ENCODE assay signal across 1 cellular context in the genomic region with DNA sequence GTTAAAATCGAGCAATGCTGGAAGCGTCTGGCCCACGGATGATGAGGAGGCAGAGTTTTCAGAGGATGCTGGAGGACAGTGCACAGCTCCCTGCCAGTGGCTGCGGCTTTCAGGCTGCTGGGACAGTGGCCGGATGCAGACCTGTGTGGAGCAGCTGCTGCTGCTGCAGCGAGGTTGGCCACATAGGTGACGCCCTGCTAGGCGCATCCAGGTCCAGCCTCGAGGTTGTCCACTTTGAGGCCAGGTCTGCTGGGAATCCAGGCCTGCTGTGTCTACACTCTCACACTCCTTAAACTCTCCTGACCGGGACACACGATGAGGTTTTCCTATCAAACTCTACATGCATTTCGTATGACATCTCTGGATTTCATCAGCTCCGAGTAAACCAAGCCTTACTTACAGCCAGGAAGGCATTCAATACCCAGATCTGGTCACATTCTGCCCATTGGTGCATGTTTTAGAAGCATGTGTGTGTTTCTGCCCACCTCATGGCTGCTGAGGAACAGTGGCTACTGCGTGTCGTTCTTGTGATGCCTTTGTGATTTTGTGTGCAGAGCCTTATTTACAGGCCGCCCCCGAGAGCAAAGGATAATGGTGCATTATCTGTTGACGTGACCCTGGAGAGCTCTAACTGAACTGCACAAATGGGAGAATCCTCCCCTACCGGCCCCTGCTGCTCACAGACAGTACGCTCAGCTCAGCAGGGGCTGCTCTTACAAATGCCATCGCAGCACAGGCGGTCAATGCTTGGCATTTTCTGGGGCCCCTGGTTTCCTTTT.
TF ChIP-seq lines count a peak whose summit lies in the region.

No MANE protein-coding gene starts in this region.

TF ChIP-seq in HepG2, 621 proteins besides CTCF, POLR2A, EP300 and RAD21 (continued from another document and continues in another):
- TF ChIP-seq, protein P1, sequence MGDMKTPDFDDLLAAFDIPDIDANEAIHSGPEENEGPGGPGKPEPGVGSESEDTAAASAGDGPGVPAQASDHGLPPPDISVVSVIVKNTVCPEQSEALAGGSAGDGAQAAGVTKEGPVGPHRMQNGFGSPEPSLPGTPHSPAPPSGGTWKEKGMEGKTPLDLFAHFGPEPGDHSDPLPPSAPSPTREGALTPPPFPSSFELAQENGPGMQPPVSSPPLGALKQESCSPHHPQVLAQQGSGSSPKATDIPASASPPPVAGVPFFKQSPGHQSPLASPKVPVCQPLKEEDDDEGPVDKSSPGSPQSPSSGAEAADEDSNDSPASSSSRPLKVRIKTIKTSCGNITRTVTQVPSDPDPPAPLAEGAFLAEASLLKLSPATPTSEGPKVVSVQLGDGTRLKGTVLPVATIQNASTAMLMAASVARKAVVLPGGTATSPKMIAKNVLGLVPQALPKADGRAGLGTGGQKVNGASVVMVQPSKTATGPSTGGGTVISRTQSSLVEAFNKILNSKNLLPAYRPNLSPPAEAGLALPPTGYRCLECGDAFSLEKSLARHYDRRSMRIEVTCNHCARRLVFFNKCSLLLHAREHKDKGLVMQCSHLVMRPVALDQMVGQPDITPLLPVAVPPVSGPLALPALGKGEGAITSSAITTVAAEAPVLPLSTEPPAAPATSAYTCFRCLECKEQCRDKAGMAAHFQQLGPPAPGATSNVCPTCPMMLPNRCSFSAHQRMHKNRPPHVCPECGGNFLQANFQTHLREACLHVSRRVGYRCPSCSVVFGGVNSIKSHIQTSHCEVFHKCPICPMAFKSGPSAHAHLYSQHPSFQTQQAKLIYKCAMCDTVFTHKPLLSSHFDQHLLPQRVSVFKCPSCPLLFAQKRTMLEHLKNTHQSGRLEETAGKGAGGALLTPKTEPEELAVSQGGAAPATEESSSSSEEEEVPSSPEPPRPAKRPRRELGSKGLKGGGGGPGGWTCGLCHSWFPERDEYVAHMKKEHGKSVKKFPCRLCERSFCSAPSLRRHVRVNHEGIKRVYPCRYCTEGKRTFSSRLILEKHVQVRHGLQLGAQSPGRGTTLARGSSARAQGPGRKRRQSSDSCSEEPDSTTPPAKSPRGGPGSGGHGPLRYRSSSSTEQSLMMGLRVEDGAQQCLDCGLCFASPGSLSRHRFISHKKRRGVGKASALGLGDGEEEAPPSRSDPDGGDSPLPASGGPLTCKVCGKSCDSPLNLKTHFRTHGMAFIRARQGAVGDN (CRISPR knock-in tag; IDR thresholded peaks at IDR 0.05), result peak; percentile 77
- TF ChIP-seq, protein P2, sequence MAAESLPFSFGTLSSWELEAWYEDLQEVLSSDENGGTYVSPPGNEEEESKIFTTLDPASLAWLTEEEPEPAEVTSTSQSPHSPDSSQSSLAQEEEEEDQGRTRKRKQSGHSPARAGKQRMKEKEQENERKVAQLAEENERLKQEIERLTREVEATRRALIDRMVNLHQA (CRISPR knock-in tag; IDR thresholded peaks at IDR 0.05), result no peak
- TF ChIP-seq KDM3A (CRISPR knock-in tag; IDR thresholded peaks at IDR 0.05; ENCODE audit: low read depth) (no peak), CREB1 (IDR thresholded peaks at IDR 0.05) (no peak), CREB1 (CRISPR knock-in tag; IDR thresholded peaks at IDR 0.05) (no peak), FOXK1 (CRISPR knock-in tag; IDR thresholded peaks at IDR 0.05; ENCODE audit: borderline replicate concordance, low read depth) (no peak), NKX3-1 (CRISPR knock-in tag; IDR thresholded peaks at IDR 0.05) (no peak), IRX3 (CRISPR knock-in tag; IDR thresholded peaks at IDR 0.05; ENCODE audit: borderline replicate concordance, low read depth) (no peak), ZBTB3 (CRISPR knock-in tag; IDR thresholded peaks at IDR 0.05; ENCODE audit: borderline replicate concordance, low read depth) (no peak), LCORL (IDR thresholded peaks at IDR 0.05) (no peak), LCORL (CRISPR knock-in tag; IDR thresholded peaks at IDR 0.05) (peak; percentile 85), NFE2L2 (IDR thresholded peaks at IDR 0.05; ENCODE audit: low read length) (no peak), RFX1 (IDR thresholded peaks at IDR 0.05) (no peak), SIN3A (IDR thresholded peaks at IDR 0.05; ENCODE audit: borderline replicate concordance, low read depth, low read length) (no peak), NRL (CRISPR knock-in tag; IDR thresholded peaks at IDR 0.05; ENCODE audit: borderline replicate concordance) (0 out of 2 replicates have a peak, but pooled peaks have one; percentile 38), ARNT (IDR thresholded peaks at IDR 0.05) (no peak), ZIK1 (CRISPR knock-in tag; IDR thresholded peaks at IDR 0.05; ENCODE audit: borderline replicate concordance, low read depth) (no peak), SALL1 (CRISPR knock-in tag; IDR thresholded peaks at IDR 0.05) (peak; percentile 55; the same call in 1 of the 2 replicates), TARDBP (CRISPR knock-in tag; IDR thresholded peaks at IDR 0.05) (no peak; the same call in 1 of the 2 replicates), KMT2B (CRISPR knock-in tag; IDR thresholded peaks at IDR 0.05) (no peak), ZFP36 (IDR thresholded peaks at IDR 0.05; ENCODE audit: borderline replicate concordance, low read depth, low read length, partially characterized antibody) (no peak), TEAD3 (CRISPR knock-in tag; optimal IDR thresholded peaks at IDR 0.05; ENCODE audit: borderline replicate concordance) (no peak), ZNF251 (CRISPR knock-in tag; IDR thresholded peaks at IDR 0.05) (no peak), MXD4 (CRISPR knock-in tag; IDR thresholded peaks at IDR 0.05) (no peak), MLLT10 (CRISPR knock-in tag; IDR thresholded peaks at IDR 0.05) (no peak), ZNF484 (CRISPR knock-in tag; IDR thresholded peaks at IDR 0.05; ENCODE audit: borderline replicate concordance, low read depth) (no peak), TCF7 (IDR thresholded peaks at IDR 0.05; ENCODE audit: low read depth) (no peak)
- TF ChIP-seq, protein P3, sequence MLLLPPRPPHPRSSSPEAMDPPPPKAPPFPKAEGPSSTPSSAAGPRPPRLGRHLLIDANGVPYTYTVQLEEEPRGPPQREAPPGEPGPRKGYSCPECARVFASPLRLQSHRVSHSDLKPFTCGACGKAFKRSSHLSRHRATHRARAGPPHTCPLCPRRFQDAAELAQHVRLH (CRISPR knock-in tag; IDR thresholded peaks at IDR 0.05; ENCODE audit: borderline replicate concordance, low read depth), result no peak
- TF ChIP-seq, protein P4, sequence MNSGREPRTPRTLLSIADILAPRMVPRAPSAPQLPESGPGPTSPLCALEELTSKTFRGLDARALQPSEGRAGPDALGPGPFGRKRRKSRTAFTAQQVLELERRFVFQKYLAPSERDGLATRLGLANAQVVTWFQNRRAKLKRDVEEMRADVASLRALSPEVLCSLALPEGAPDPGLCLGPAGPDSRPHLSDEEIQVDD (CRISPR knock-in tag; IDR thresholded peaks at IDR 0.05; ENCODE audit: borderline replicate concordance), result no peak
- TF ChIP-seq, protein P5, sequence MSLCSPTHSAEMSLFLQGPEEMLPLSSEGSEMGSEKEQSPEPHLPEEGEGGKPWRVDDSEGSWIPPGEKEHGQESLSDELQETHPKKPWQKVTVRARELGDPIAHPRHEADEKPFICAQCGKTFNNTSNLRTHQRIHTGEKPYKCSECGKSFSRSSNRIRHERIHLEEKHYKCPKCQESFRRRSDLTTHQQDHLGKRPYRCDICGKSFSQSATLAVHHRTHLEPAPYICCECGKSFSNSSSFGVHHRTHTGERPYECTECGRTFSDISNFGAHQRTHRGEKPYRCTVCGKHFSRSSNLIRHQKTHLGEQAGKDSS (CRISPR knock-in tag; IDR thresholded peaks at IDR 0.05; ENCODE audit: borderline replicate concordance, low read depth), result 0 out of 2 replicates have a peak, but pooled peaks have one; percentile 50
- TF ChIP-seq, protein P6, sequence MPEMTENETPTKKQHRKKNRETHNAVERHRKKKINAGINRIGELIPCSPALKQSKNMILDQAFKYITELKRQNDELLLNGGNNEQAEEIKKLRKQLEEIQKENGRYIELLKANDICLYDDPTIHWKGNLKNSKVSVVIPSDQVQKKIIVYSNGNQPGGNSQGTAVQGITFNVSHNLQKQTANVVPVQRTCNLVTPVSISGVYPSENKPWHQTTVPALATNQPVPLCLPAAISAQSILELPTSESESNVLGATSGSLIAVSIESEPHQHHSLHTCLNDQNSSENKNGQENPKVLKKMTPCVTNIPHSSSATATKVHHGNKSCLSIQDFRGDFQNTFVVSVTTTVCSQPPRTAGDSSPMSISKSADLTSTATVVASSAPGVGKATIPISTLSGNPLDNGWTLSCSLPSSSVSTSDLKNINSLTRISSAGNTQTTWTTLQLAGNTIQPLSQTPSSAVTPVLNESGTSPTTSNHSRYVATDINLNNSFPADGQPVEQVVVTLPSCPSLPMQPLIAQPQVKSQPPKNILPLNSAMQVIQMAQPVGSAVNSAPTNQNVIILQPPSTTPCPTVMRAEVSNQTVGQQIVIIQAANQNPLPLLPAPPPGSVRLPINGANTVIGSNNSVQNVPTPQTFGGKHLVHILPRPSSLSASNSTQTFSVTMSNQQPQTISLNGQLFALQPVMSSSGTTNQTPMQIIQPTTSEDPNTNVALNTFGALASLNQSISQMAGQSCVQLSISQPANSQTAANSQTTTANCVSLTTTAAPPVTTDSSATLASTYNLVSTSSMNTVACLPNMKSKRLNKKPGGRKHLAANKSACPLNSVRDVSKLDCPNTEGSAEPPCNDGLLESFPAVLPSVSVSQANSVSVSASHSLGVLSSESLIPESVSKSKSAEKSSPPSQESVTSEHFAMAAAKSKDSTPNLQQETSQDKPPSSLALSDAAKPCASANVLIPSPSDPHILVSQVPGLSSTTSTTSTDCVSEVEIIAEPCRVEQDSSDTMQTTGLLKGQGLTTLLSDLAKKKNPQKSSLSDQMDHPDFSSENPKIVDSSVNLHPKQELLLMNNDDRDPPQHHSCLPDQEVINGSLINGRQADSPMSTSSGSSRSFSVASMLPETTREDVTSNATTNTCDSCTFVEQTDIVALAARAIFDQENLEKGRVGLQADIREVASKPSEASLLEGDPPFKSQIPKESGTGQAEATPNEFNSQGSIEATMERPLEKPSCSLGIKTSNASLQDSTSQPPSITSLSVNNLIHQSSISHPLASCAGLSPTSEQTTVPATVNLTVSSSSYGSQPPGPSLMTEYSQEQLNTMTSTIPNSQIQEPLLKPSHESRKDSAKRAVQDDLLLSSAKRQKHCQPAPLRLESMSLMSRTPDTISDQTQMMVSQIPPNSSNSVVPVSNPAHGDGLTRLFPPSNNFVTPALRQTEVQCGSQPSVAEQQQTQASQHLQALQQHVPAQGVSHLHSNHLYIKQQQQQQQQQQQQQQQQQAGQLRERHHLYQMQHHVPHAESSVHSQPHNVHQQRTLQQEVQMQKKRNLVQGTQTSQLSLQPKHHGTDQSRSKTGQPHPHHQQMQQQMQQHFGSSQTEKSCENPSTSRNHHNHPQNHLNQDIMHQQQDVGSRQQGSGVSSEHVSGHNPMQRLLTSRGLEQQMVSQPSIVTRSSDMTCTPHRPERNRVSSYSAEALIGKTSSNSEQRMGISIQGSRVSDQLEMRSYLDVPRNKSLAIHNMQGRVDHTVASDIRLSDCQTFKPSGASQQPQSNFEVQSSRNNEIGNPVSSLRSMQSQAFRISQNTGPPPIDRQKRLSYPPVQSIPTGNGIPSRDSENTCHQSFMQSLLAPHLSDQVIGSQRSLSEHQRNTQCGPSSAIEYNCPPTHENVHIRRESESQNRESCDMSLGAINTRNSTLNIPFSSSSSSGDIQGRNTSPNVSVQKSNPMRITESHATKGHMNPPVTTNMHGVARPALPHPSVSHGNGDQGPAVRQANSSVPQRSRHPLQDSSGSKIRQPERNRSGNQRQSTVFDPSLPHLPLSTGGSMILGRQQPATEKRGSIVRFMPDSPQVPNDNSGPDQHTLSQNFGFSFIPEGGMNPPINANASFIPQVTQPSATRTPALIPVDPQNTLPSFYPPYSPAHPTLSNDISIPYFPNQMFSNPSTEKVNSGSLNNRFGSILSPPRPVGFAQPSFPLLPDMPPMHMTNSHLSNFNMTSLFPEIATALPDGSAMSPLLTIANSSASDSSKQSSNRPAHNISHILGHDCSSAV (CRISPR knock-in tag; IDR thresholded peaks at IDR 0.05; ENCODE audit: borderline replicate concordance), result no peak
- TF ChIP-seq, protein P7, sequence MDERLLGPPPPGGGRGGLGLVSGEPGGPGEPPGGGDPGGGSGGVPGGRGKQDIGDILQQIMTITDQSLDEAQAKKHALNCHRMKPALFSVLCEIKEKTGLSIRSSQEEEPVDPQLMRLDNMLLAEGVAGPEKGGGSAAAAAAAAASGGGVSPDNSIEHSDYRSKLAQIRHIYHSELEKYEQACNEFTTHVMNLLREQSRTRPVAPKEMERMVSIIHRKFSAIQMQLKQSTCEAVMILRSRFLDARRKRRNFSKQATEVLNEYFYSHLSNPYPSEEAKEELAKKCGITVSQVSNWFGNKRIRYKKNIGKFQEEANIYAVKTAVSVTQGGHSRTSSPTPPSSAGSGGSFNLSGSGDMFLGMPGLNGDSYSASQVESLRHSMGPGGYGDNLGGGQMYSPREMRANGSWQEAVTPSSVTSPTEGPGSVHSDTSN (CRISPR knock-in tag; IDR thresholded peaks at IDR 0.05), result no peak
- TF ChIP-seq, protein P8, sequence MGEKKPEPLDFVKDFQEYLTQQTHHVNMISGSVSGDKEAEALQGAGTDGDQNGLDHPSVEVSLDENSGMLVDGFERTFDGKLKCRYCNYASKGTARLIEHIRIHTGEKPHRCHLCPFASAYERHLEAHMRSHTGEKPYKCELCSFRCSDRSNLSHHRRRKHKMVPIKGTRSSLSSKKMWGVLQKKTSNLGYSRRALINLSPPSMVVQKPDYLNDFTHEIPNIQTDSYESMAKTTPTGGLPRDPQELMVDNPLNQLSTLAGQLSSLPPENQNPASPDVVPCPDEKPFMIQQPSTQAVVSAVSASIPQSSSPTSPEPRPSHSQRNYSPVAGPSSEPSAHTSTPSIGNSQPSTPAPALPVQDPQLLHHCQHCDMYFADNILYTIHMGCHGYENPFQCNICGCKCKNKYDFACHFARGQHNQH (CRISPR knock-in tag; IDR thresholded peaks at IDR 0.05), result 0 out of 2 replicates have a peak, but pooled peaks have one; percentile 25
- TF ChIP-seq, protein P9, sequence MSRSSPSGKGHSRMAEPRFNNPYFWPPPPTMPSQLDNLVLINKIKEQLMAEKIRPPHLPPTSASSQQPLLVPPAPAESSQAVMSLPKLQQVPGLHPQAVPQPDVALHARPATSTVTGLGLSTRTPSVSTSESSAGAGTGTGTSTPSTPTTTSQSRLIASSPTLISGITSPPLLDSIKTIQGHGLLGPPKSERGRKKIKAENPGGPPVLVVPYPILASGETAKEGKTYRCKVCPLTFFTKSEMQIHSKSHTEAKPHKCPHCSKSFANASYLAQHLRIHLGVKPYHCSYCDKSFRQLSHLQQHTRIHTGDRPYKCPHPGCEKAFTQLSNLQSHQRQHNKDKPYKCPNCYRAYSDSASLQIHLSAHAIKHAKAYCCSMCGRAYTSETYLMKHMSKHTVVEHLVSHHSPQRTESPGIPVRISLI (CRISPR knock-in tag; IDR thresholded peaks at IDR 0.05; ENCODE audit: borderline replicate concordance), result no peak
- TF ChIP-seq, protein P10, sequence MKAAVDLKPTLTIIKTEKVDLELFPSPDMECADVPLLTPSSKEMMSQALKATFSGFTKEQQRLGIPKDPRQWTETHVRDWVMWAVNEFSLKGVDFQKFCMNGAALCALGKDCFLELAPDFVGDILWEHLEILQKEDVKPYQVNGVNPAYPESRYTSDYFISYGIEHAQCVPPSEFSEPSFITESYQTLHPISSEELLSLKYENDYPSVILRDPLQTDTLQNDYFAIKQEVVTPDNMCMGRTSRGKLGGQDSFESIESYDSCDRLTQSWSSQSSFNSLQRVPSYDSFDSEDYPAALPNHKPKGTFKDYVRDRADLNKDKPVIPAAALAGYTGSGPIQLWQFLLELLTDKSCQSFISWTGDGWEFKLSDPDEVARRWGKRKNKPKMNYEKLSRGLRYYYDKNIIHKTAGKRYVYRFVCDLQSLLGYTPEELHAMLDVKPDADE (CRISPR knock-in tag; IDR thresholded peaks at IDR 0.05), result no peak
- TF ChIP-seq, protein P11, sequence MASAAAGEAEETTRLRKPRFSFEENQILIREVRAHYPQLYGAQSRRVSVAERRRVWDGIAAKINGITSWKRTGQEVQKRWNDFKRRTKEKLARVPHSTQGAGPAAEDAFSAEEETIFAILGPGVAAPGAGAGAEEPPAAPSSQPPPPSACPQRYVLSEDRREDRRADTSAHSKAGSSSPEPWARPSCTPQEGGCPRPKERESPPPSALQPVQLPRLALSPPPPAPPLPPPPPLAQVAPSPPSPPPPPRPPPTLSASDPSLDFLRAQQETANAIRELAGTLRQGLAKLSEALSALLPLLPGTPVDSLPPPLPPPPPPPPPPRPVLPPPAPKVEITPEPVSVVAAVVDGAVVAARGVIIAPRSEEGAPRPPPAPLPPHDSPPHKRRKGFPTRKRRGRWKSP (CRISPR knock-in tag; IDR thresholded peaks at IDR 0.05), result no peak
